Comparison of ENCODE assay signal across 1 cellular context in genomic region chr5:132746592-132747063, GRCh38.
TF ChIP-seq lines count a peak whose summit lies in the region.

No MANE protein-coding gene starts in this region.

TF ChIP-seq in IMR-90, 13 proteins besides CTCF, POLR2A, EP300 and RAD21 (continued from another document):
- TF ChIP-seq, protein P1, sequence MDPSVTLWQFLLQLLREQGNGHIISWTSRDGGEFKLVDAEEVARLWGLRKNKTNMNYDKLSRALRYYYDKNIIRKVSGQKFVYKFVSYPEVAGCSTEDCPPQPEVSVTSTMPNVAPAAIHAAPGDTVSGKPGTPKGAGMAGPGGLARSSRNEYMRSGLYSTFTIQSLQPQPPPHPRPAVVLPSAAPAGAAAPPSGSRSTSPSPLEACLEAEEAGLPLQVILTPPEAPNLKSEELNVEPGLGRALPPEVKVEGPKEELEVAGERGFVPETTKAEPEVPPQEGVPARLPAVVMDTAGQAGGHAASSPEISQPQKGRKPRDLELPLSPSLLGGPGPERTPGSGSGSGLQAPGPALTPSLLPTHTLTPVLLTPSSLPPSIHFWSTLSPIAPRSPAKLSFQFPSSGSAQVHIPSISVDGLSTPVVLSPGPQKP (IDR thresholded peaks at IDR 0.05; ENCODE audit: borderline replicate concordance, low read depth, low read length): no peak
- TF ChIP-seq MAZ (IDR thresholded peaks at IDR 0.05; ENCODE audit: borderline replicate concordance, low read depth, low read length): no peak
